Comparison of ENCODE assay signal across 9 cellular contexts in genomic region chr14:23544511-23545447, GRCh38. TPM values are rescaled to one million over a fixed set of nuclear protein-coding genes. Genes with fewer than 3 reads are reported as not detected.
DNase-seq lines count a peak whose midpoint lies in the region; ATAC-seq, FAIRE-seq and TF ChIP-seq lines count a peak whose summit lies in the region.
"Had no signal": no experiment of that assay in that cellular context is flagged by ENCODE, and none has a peak within 500 bp of the region (broad histone marks: within the 10 kb centered on the region; RNA-seq: fewer than 3 reads in every experiment).

No MANE protein-coding gene starts in this region.

- H3K9me3 ChIP-seq in duodenal mucosa (ENCODE audit: control insufficient read depth in 1 of 2, low read length in 2 of 2), result no peaks in the 10 kb centered on the region
- H3K9me3 ChIP-seq: body of pancreas had no signal

- H3K9me3 Mint-ChIP-seq in nephron progenitor cell, result no peaks in the 10 kb centered on the region

- H3K4me1 ChIP-seq in duodenal mucosa (ENCODE audit: control insufficient read depth in 1 of 2, insufficient read depth in 2 of 2, low read length in 2 of 2), result peaks cover 11 to 20% of the 10 kb centered on the region in 2 donors
- H3K4me1 ChIP-seq: body of pancreas had no signal

- H3K4me3 Mint-ChIP-seq in nephron progenitor cell, result peak overlapping the region; percentile 61

- H3K36me3 Mint-ChIP-seq in nephron progenitor cell (ENCODE audit: low read depth), result peaks cover 14% of the 10 kb centered on the region

- TF ChIP-seq CTCF in nephron progenitor cell (IDR thresholded peaks at IDR 0.05), result no peak

- H3K4me3 ChIP-seq in duodenal mucosa (ENCODE audit: low read depth in 1 of 2, low read length in 2 of 2), result peak overlapping the region; percentile 8 to 38
- H3K4me3 ChIP-seq: body of pancreas had no signal

- no peaks in the 10 kb centered on the region for H3K27me3 ChIP-seq in duodenal mucosa (ENCODE audit: control insufficient read depth in 1 of 2, insufficient read depth in 2 of 2, low read length in 2 of 2)
- H3K27me3 ChIP-seq: body of pancreas had no signal

- no peaks in the 10 kb centered on the region for H3K36me3 ChIP-seq in duodenal mucosa (ENCODE audit: control insufficient read depth in 1 of 2, insufficient read depth in 2 of 2, low read length in 2 of 2)

- H3K27ac ChIP-seq in duodenal mucosa (ENCODE audit: low read depth, low read length), result no peak overlapping the region
- H3K27ac ChIP-seq: body of pancreas had no signal

- ATAC-seq in HG03457 (IDR thresholded peaks at IDR 0.05; ENCODE audit: unreplicated experiment), result no peak
- ATAC-seq: body of pancreas had no signal

- no peak overlapping the region for H3K9ac ChIP-seq in duodenal mucosa (ENCODE audit: low read depth in 1 of 2, low read length in 2 of 2)

- DNase-seq in G401 (ENCODE audit: low spot score) (peak; percentile 72), NCI-H2227 (lab: John Stamatoyannopoulos, UW; ENCODE audit: unreplicated experiment) (peak; percentile 85), nephron progenitor cell (peak; percentile 59), DMS79 (lab: John Stamatoyannopoulos, UW) (no peak), HTR-8/SVneo (ENCODE audit: insufficient read length, low spot score) (no peak)
- no peak for DNase-seq in stimulated activated CD4-positive, alpha-beta T cell treated with anti-CD3 and anti-CD28 coated beads, Interleukin-4, amount 100 ng/mL, for 24 hours
- DNase-seq: body of pancreas had no signal

- peaks cover 21% of the 10 kb centered on the region for H3K4me1 Mint-ChIP-seq in nephron progenitor cell

- peaks cover 25% of the 10 kb centered on the region for H3K27me3 Mint-ChIP-seq in nephron progenitor cell (ENCODE audit: low read depth, poor library complexity)

- in situ Hi-C loops in G401 (cut with HindIII; ENCODE audit: low sequenced_read_pairs), result no loop called here

- H3K27ac Mint-ChIP-seq in nephron progenitor cell, result peak overlapping the region; percentile 86

- no peak for FAIRE-seq in HTR-8/SVneo (lab: Jason Lieb, UNC)

RNA-seq across cellular contexts. Expression of gene ZFHX2, which starts 6.8 kb away (rescaled TPM):
- under 0.01 and 0.03 TPM in 2 replicates for total RNA-seq in G401 (2014; rRNA removed; shearing (Covaris generic))

RNA-seq across cellular contexts. Expression of gene THTPA, which starts 11.3 kb away (rescaled TPM):
- 12.9 and 22.2 TPM in 2 replicates for total RNA-seq in G401 (2014; rRNA removed; shearing (Covaris generic))

RNA-seq across cellular contexts. Expression of gene AP1G2, which starts 22.8 kb away (rescaled TPM):
- total RNA-seq in G401 (2014; rRNA removed; shearing (Covaris generic)), result 37.0 and 38.9 TPM in 2 replicates

RNA-seq across cellular contexts. Expression of gene JPH4, which starts 33.8 kb away (rescaled TPM):
- not detected in 2 replicates for total RNA-seq in G401 (2014; rRNA removed; shearing (Covaris generic))

Comparison
In these comparisons a context has a peak if more than half of its experiments do, and no peak if none do; other contexts are left out.
1. DNase-seq: peak in G401 (single experiment), NCI-H2227 (single experiment) and nephron progenitor cell (single experiment); none in DMS79 (single experiment), stimulated activated CD4-positive, alpha-beta T cell treated with anti-CD3 and anti-CD28 coated beads, Interleukin-4, amount 100 ng/mL, for 24 hours (single experiment) and HTR-8/SVneo (single experiment).